ENCODE assay signal across 1 cellular context in genomic region chr5:132754947-132755346, GRCh38.
A peak's percentile ranks its signal among the peaks of the same experiment; 100 is the strongest.
TF ChIP-seq lines count a peak whose summit lies in the region.

No MANE protein-coding gene starts in this region.

TF ChIP-seq in SK-N-SH, 30 proteins besides CTCF, POLR2A, EP300 and RAD21:
- no peak for TF ChIP-seq TAF1 (IDR thresholded peaks at IDR 0.05; ENCODE audit: borderline replicate concordance, low read depth, low read length)
- TF ChIP-seq SMC3 (IDR thresholded peaks at IDR 0.05; ENCODE audit: low read depth, low read length): peak; percentile 32; the same call in 1 of the 2 replicates
- no peak for TF ChIP-seq POLR2AphosphoS5 (IDR thresholded peaks at IDR 0.05; ENCODE audit: low read depth, low read length)
